ENCODE assay signal across 20 cellular contexts in the genomic region with DNA sequence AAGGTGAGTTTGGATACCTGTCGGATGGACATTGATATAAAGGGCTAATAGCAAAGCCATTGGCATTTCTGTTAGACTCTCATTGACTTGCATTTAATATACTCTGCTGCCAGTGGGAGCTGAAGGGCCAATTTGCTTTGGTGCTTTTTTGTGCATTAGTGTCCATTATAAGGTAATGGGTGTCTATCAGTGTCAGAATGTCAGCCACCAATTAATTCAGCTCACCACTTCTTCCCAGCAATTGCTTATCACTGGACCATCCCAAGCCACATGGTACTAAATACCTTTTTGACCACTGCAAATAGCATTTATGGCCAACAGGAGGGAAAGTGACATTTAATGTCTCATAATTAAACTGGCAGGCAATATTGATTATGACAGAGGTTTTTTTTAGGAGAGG.
"Had no signal": no experiment of that assay in that cellular context is flagged by ENCODE, and none has a peak within 500 bp of the region (broad histone marks: within the 10 kb centered on the region; RNA-seq: fewer than 3 reads in every experiment).

No MANE protein-coding gene starts in this region.

- H3K4me3 ChIP-seq: colonic mucosa, dorsolateral prefrontal cortex, esophagus muscularis mucosa, gastroesophageal sphincter, heart left ventricle, hepatocyte, left lung, lower lobe of right lung, mucosa of descending colon had no signal

- H3K27ac ChIP-seq: colonic mucosa, dorsolateral prefrontal cortex, esophagus muscularis mucosa, foreskin keratinocyte, gastroesophageal sphincter, heart left ventricle, hepatocyte, left lung, lower lobe of right lung had no signal

- ATAC-seq: foreskin keratinocyte, gastroesophageal sphincter, heart left ventricle, left cardiac atrium, left lung, left ventricle myocardium superior, lower lobe of right lung, mucosa of descending colon had no signal

- H3K9me3 Mint-ChIP-seq: immature natural killer cell, mesothelial cell of epicardium had no signal

- H3K36me3 ChIP-seq: colonic mucosa, esophagus muscularis mucosa, gastroesophageal sphincter, heart left ventricle, left lung, lower lobe of right lung had no signal

- H3K9me3 ChIP-seq: colonic mucosa, esophagus muscularis mucosa, gastroesophageal sphincter, heart left ventricle, left lung, lower lobe of right lung, mucosa of descending colon had no signal

- H3K36me3 Mint-ChIP-seq: immature natural killer cell, mesothelial cell of epicardium, naive B cell had no signal

- H2AFZ ChIP-seq: hepatocyte had no signal

- DNase-seq: colonic mucosa; dermis blood vessel endothelial cell; dorsolateral prefrontal cortex; effector CD4-positive, alpha-beta T cell; effector memory CD4-positive, alpha-beta T cell; foreskin keratinocyte; heart left ventricle; hypothalamus; immature natural killer cell; left cardiac atrium; left lung; left ventricle myocardium superior; lower lobe of right lung; mesenchymal stem cell; mucosa of descending colon; naive B cell had no signal

- H3K79me2 ChIP-seq: hepatocyte had no signal

- H3K27me3 Mint-ChIP-seq: naive B cell had no signal

- H3K4me3 Mint-ChIP-seq: immature natural killer cell, mesothelial cell of epicardium, naive B cell had no signal

- H3K27me3 ChIP-seq: colonic mucosa, dorsolateral prefrontal cortex, foreskin keratinocyte had no signal

- H3K4me2 ChIP-seq: hepatocyte had no signal

- H3K4me1 Mint-ChIP-seq: immature natural killer cell, mesothelial cell of epicardium, naive B cell had no signal
